In genomic region chr17:53574038-53574437, GRCh38 we compare ENCODE assay signal across 28 cellular contexts.
"Had no signal": no experiment of that assay in that cellular context is flagged by ENCODE, and none has a peak within 500 bp of the region (broad histone marks: within the 10 kb centered on the region; RNA-seq: fewer than 3 reads in every experiment).

No MANE protein-coding gene starts in this region.

- H3K4me1 ChIP-seq: esophagus squamous epithelium, gastrocnemius medialis, heart right ventricle, left lung, lower lobe of right lung had no signal

- ATAC-seq: effector memory CD8-positive, alpha-beta T cell; esophagus mucosa; gastrocnemius medialis; heart right ventricle; left cardiac atrium; left lung; left ventricle myocardium superior; lower lobe of right lung; mucosa of descending colon had no signal

- H3K9me3 ChIP-seq: esophagus squamous epithelium, gastrocnemius medialis, heart right ventricle, left lung, lower lobe of right lung, mucosa of descending colon had no signal

- H3K4me3 ChIP-seq: coronary artery, dorsolateral prefrontal cortex, esophagus squamous epithelium, gastrocnemius medialis, heart right ventricle, left lung, lower lobe of right lung, mucosa of descending colon had no signal

- DNase-seq: dermis blood vessel endothelial cell; dorsolateral prefrontal cortex; effector CD8-positive, alpha-beta T cell; effector memory CD8-positive, alpha-beta T cell; endodermal cell; erythroblast; esophagus squamous epithelium; foreskin fibroblast; foreskin melanocyte; gastrocnemius medialis; glutamatergic neuron; head of caudate nucleus; heart right ventricle; hippocampal formation; left cardiac atrium; left lung; left ventricle myocardium superior; lower lobe of right lung; mesenchymal stem cell; mucosa of descending colon; naive B cell had no signal

- H3K27ac ChIP-seq: coronary artery, dorsolateral prefrontal cortex, epithelial cell of prostate, esophagus squamous epithelium, gastrocnemius medialis, heart right ventricle, left lung, lower lobe of right lung had no signal

- H3K27me3 ChIP-seq: dorsolateral prefrontal cortex, esophagus squamous epithelium, gastrocnemius medialis, heart right ventricle, left lung had no signal

- FAIRE-seq: colon, endometrium, islet of Langerhans, keratinocyte had no signal

- H3K36me3 ChIP-seq: esophagus squamous epithelium, gastrocnemius medialis, heart right ventricle, left lung, lower lobe of right lung had no signal
